ENCODE assay signal across 1 cellular context in genomic region chr1:9890224-9890731, GRCh38.
A peak's percentile ranks its signal among the peaks of the same experiment; 100 is the strongest.
TF ChIP-seq lines count a peak whose summit lies in the region.

No MANE protein-coding gene starts in this region.

TF ChIP-seq in K562, 482 proteins besides CTCF, POLR2A, EP300 and RAD21:
- peak; percentile 47 for TF ChIP-seq TFAP4 (CRISPR knock-in tag; IDR thresholded peaks at IDR 0.05; ENCODE audit: borderline replicate concordance)
- peak; percentile 35 for TF ChIP-seq DACH1 (IDR thresholded peaks at IDR 0.05; ENCODE audit: partially characterized antibody)
- no peak for TF ChIP-seq MGA (IDR thresholded peaks at IDR 0.05)
- no peak for TF ChIP-seq RBBP5 (IDR thresholded peaks at IDR 0.05; ENCODE audit: borderline replicate concordance, insufficient read depth, low read length, poor library complexity, severe bottlenecking)
- TF ChIP-seq HNRNPLL (IDR thresholded peaks at IDR 0.05; ENCODE audit: low read depth, low read length, poor library complexity, severe bottlenecking) = no peak
- peak; percentile 83 for TF ChIP-seq NFIC (IDR thresholded peaks at IDR 0.05)
- TF ChIP-seq CREB3L1 (IDR thresholded peaks at IDR 0.05; ENCODE audit: borderline replicate concordance, low read depth) = no peak
